ENCODE assay signal across 8 cellular contexts in the genomic region with DNA sequence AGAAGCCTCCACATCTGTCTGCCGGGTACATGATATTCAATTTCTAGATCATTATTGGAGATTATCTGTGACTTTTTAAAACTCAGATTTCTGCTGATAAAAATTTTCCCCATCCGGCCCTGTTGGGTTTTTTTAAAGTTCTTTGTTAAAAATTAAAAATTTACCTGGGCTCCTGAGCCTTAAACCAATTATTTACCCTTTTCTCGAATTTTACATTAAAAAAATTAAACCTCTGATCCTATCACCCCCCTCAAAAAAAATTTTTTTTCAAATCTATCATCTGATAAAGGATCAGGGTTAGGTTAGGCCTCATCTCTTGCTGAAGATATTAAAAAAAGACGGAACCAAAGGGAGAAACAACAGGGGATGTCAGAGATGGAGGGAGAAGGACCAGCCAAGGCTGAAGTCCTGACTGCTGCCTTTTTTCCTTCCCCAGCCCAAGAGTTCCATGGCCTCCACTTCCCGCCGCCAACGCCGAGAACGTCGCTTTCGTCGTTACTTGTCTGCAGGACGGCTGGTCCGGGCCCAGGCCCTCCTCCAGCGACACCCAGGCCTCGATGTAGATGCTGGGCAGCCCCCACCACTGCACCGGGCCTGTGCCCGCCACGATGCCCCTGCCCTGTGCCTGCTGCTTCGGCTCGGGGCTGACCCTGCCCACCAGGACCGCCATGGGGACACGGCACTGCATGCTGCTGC. TPM values are rescaled to one million over a fixed set of nuclear protein-coding genes. Genes with fewer than 3 reads are reported as not detected.
A peak's percentile ranks its signal among the peaks of the same experiment; 100 is the strongest.
DNase-seq lines count a peak whose midpoint lies in the region; ATAC-seq and TF ChIP-seq lines count a peak whose summit lies in the region.

No MANE protein-coding gene starts in this region.

- 43 to 71% methylated on average over 8 to 14 of the region's 23 CpGs for WGBS in esophagus squamous epithelium, 2 donors

- no peaks in the 10 kb centered on the region for H3K27me3 Mint-ChIP-seq in progenitor cell of endocrine pancreas

- no peaks in the 10 kb centered on the region for H3K36me3 ChIP-seq in GM06990 (ENCODE audit: control insufficient read depth, insufficient read depth, low read length)
- peaks cover 33% of the 10 kb centered on the region for H3K36me3 ChIP-seq in SJSA1
- peaks cover 0 to 45% (median 3%) of the 10 kb centered on the region in 3 donors for H3K36me3 ChIP-seq in esophagus squamous epithelium

- H3K27ac Mint-ChIP-seq in progenitor cell of endocrine pancreas = peak overlapping the region; percentile 83

- H3K27ac ChIP-seq in SJSA1 (peak overlapping the region; percentile 59), esophagus squamous epithelium (peak overlapping the region; percentile 86 to 91 (median 88))

- no peak for TF ChIP-seq CTCF in GM06990 (IDR thresholded peaks at IDR 0.05; ENCODE audit: insufficient read depth, low read length, poor library complexity, severe bottlenecking)
- TF ChIP-seq CTCF in esophagus squamous epithelium (IDR thresholded peaks at IDR 0.05) = no peak
- TF ChIP-seq CTCF in progenitor cell of endocrine pancreas (IDR thresholded peaks at IDR 0.05; ENCODE audit: unreplicated experiment) = no peak

- H3K9me3 ChIP-seq in SJSA1 (replicated peaks) = no peaks in the 10 kb centered on the region
- H3K9me3 ChIP-seq in esophagus squamous epithelium = no peaks in the 10 kb centered on the region

- ATAC-seq in HG02759 (IDR thresholded peaks at IDR 0.05; ENCODE audit: unreplicated experiment) = no peak

- DNase-seq in GM06990 (ENCODE audit: extremely low read depth, insufficient read length) (no peak), SJSA1 (ENCODE audit: low read depth in 1 of 2, low spot score in 2 of 2) (no peak), esophagus squamous epithelium (lab: John Stamatoyannopoulos, UW) (no peak), progenitor cell of endocrine pancreas (ENCODE audit: low spot score, unreplicated experiment) (no peak), NCI-H187 treated with DMSO at 0.1 percent for 48 hours (lab: John Stamatoyannopoulos, UW) (no peak), AG08395 (ENCODE audit: low spot score) (no peak), DMS53 treated with DMSO at 0.1 percent for 48 hours (lab: John Stamatoyannopoulos, UW; ENCODE audit: unreplicated experiment) (no peak)

- TF ChIP-seq POLR2A in esophagus squamous epithelium (IDR thresholded peaks at IDR 0.05) = no peak

- H3K4me3 ChIP-seq in GM06990 (replicated peaks; ENCODE audit: low read depth, low read length) = peak overlapping the region; percentile 53
- peak overlapping the region; percentile 36 for H3K4me3 ChIP-seq in SJSA1
- peak overlapping the region; percentile 34 to 67 (median 46) for H3K4me3 ChIP-seq in esophagus squamous epithelium

- no peaks in the 10 kb centered on the region for H3K27me3 ChIP-seq in GM06990 (replicated peaks; ENCODE audit: control insufficient read depth, insufficient read depth, low read length)
- no peaks in the 10 kb centered on the region for H3K27me3 ChIP-seq in SJSA1 (replicated peaks)
- H3K27me3 ChIP-seq in esophagus squamous epithelium = no peaks in the 10 kb centered on the region

- intact Hi-C loops in esophagus squamous epithelium (cut with DNase I) = loop anchor here (5.0 kb wide), 1 partner anchor 51 kb away; a partner anchor contains a TSS

- H3K4me3 Mint-ChIP-seq in progenitor cell of endocrine pancreas (ENCODE audit: low read depth) = peak overlapping the region; percentile 88

- no peaks in the 10 kb centered on the region for H3K9me3 Mint-ChIP-seq in progenitor cell of endocrine pancreas (ENCODE audit: low read depth)

- peaks cover 17% of the 10 kb centered on the region for H3K4me1 Mint-ChIP-seq in progenitor cell of endocrine pancreas (ENCODE audit: low read depth)

- peaks cover 1% of the 10 kb centered on the region for H3K36me3 Mint-ChIP-seq in progenitor cell of endocrine pancreas (ENCODE audit: insufficient read depth)

- H3K4me1 ChIP-seq in SJSA1 (replicated peaks) = peaks cover 12% of the 10 kb centered on the region
- peaks cover 7 to 49% (median 13%) of the 10 kb centered on the region in 3 donors for H3K4me1 ChIP-seq in esophagus squamous epithelium

RNA-seq across cellular contexts. Expression of a gene that starts 0.5 kb away (rescaled TPM):
- total RNA-seq in SJSA1 (2014; rRNA removed; shearing (Covaris generic)) = 21.0 and 22.3 TPM in 2 replicates
- total RNA-seq in esophagus squamous epithelium (10 to 100 TPM in 3 of 4 donors, 1 to 10 TPM in 1; 7.8 to 25.2 (median 16.7) TPM), progenitor cell of endocrine pancreas (26.4 and 28.7 TPM in 2 replicates)

RNA-seq across cellular contexts. Expression of a gene that starts 1.5 kb away (rescaled TPM):
- total RNA-seq in SJSA1 (2014; rRNA removed; shearing (Covaris generic)) = 0.13 TPM in 1 of 2 replicates, not detected in the other
- total RNA-seq in esophagus squamous epithelium (1 to 10 TPM in 1 of 4 donors, under 1 TPM in 1, not detected in 2; 0.21 to 2.1 TPM), progenitor cell of endocrine pancreas (1.5 TPM in 2 replicates)

RNA-seq across cellular contexts. Expression of a gene that starts 6.1 kb away (rescaled TPM):
- total RNA-seq in SJSA1 (2014; rRNA removed; shearing (Covaris generic)) = 399 and 467 TPM in 2 replicates
- total RNA-seq in esophagus squamous epithelium (100 to 1,000 TPM; 173 to 320 (median 259) TPM), progenitor cell of endocrine pancreas (766 and 810 TPM in 2 replicates)

RNA-seq across cellular contexts. Expression of a gene that starts 19.1 kb away (rescaled TPM):
- total RNA-seq in SJSA1 (2014; rRNA removed; shearing (Covaris generic)) = not detected in 2 replicates
- total RNA-seq in esophagus squamous epithelium = not detected
- not detected in 2 replicates for total RNA-seq in progenitor cell of endocrine pancreas

RNA-seq across cellular contexts. Expression of a gene that starts 24.2 kb away (rescaled TPM):
- total RNA-seq in SJSA1 (2014; rRNA removed; shearing (Covaris generic)) = not detected in 2 replicates
- total RNA-seq in esophagus squamous epithelium (not detected), progenitor cell of endocrine pancreas (not detected in 2 replicates)
